Comparison of ENCODE assay signal across 1 cellular context in the genomic region with DNA sequence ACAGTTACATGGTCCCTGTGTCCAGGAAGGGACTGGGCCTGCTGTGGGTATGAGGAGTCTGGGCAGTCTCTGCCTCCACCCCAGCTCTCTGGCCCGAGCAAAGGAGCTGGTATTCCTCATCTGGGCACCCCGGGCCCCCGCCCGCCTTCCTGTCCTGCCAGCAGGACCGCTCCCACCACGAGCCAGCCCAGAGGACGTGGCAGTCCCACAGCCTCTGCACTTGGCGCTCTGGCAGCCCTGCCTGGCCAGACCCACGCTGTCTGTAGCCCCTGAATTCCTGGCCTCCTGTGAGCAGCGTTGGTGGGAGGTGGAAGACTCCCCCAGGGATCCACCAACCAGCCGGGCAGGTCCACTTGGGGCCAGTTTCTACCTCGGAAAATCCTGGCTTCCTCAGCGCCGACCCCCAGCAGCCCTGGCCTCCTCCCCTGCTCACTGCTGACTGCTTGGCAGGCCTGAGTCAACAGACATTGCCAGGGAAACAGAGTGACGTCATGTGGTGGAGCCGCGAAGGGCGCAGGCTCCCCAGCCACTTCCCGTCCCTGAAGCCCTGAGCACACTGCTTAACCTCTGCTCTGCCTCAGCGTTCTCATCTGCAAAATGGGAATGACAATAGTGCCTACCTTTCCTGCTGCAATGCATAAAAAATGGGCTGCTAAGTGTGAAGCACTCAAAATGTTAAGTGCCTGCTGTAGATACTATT.
A peak's percentile ranks its signal among the peaks of the same experiment; 100 is the strongest.
TF ChIP-seq lines count a peak whose summit lies in the region.

No MANE protein-coding gene starts in this region.

TF ChIP-seq in HepG2, 621 proteins besides CTCF, POLR2A, EP300 and RAD21 (continued from another document and continues in another):
- TF ChIP-seq, protein P1, sequence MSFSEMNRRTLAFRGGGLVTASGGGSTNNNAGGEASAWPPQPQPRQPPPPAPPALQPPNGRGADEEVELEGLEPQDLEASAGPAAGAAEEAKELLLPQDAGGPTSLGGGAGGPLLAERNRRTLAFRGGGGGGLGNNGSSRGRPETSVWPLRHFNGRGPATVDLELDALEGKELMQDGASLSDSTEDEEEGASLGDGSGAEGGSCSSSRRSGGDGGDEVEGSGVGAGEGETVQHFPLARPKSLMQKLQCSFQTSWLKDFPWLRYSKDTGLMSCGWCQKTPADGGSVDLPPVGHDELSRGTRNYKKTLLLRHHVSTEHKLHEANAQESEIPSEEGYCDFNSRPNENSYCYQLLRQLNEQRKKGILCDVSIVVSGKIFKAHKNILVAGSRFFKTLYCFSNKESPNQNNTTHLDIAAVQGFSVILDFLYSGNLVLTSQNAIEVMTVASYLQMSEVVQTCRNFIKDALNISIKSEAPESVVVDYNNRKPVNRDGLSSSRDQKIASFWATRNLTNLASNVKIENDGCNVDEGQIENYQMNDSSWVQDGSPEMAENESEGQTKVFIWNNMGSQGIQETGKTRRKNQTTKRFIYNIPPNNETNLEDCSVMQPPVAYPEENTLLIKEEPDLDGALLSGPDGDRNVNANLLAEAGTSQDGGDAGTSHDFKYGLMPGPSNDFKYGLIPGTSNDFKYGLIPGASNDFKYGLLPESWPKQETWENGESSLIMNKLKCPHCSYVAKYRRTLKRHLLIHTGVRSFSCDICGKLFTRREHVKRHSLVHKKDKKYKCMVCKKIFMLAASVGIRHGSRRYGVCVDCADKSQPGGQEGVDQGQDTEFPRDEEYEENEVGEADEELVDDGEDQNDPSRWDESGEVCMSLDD (CRISPR knock-in tag; IDR thresholded peaks at IDR 0.05; ENCODE audit: borderline replicate concordance) = no peak
- TF ChIP-seq, protein P2, sequence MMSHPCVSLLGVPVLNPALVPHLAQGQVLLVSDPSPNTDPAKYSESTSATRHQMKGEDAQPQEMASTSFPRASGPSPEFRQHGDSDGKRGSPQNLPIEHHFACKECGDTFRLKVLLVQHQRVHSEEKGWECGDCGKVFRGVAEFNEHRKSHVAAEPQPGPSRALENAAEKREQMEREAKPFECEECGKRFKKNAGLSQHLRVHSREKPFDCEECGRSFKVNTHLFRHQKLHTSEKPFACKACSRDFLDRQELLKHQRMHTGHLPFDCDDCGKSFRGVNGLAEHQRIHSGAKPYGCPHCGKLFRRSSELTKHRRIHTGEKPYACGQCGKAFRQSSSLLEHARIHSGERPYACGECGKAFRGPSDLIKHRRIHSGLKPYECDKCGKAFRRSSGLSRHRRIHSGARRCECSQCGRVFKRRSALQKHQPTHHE (CRISPR knock-in tag; IDR thresholded peaks at IDR 0.05; ENCODE audit: borderline replicate concordance) = no peak
- TF ChIP-seq GATAD1 (CRISPR knock-in tag; IDR thresholded peaks at IDR 0.05) (0 out of 2 replicates have a peak, but pooled peaks have one; percentile 12), ZNF101 (CRISPR knock-in tag; IDR thresholded peaks at IDR 0.05; ENCODE audit: borderline replicate concordance, low read depth) (no peak), KLF6 (CRISPR knock-in tag; IDR thresholded peaks at IDR 0.05) (no peak), ZNF747 (CRISPR knock-in tag; IDR thresholded peaks at IDR 0.05; ENCODE audit: borderline replicate concordance) (no peak), IKZF4 (CRISPR knock-in tag; IDR thresholded peaks at IDR 0.05; ENCODE audit: borderline replicate concordance, low read depth, not compliant biosample characterization) (no peak), ZNF839 (CRISPR knock-in tag; IDR thresholded peaks at IDR 0.05; ENCODE audit: borderline replicate concordance) (no peak), SMAD3 (CRISPR knock-in tag; IDR thresholded peaks at IDR 0.05) (no peak), SUZ12 (IDR thresholded peaks at IDR 0.05; ENCODE audit: low read depth, low read length) (no peak), CBFB (CRISPR knock-in tag; IDR thresholded peaks at IDR 0.05) (no peak), ZFX (CRISPR knock-in tag; IDR thresholded peaks at IDR 0.05; ENCODE audit: low read depth) (peak; percentile 86), ZNF629 (CRISPR knock-in tag; conservative IDR thresholded peaks at IDR 0.05) (peak; percentile 100), CREB1 (IDR thresholded peaks at IDR 0.05) (peak; percentile 98), CREB1 (CRISPR knock-in tag; IDR thresholded peaks at IDR 0.05) (peak; percentile 82), SAP130 (CRISPR knock-in tag; IDR thresholded peaks at IDR 0.05; ENCODE audit: low read depth) (peak; percentile 72), MEIS2 (CRISPR knock-in tag; IDR thresholded peaks at IDR 0.05) (no peak), CENPT (CRISPR knock-in tag; IDR thresholded peaks at IDR 0.05; ENCODE audit: low read depth) (no peak), ZNF264 (CRISPR knock-in tag; IDR thresholded peaks at IDR 0.05) (no peak), TBP (CRISPR knock-in tag; IDR thresholded peaks at IDR 0.05) (no peak), MAZ (IDR thresholded peaks at IDR 0.05; ENCODE audit: borderline replicate concordance, low read depth, low read length) (no peak), MAZ (CRISPR knock-in tag; IDR thresholded peaks at IDR 0.05; ENCODE audit: low read depth) (no peak), ZNF547 (CRISPR knock-in tag; IDR thresholded peaks at IDR 0.05) (no peak), ZNF30 (CRISPR knock-in tag; IDR thresholded peaks at IDR 0.05) (no peak), DR1 (CRISPR knock-in tag; IDR thresholded peaks at IDR 0.05) (no peak), MAFF (IDR thresholded peaks at IDR 0.05; ENCODE audit: low read depth, low read length) (no peak), MIXL1 (CRISPR knock-in tag; IDR thresholded peaks at IDR 0.05) (no peak), MED8 (CRISPR knock-in tag; IDR thresholded peaks at IDR 0.05; ENCODE audit: insufficient replicate concordance) (no peak), PPARG (CRISPR knock-in tag; conservative IDR thresholded peaks at IDR 0.05) (no peak), ZFY (CRISPR knock-in tag; IDR thresholded peaks at IDR 0.05) (peak; percentile 46; the same call in 1 of the 2 replicates), ZNF703 (CRISPR knock-in tag; IDR thresholded peaks at IDR 0.05; ENCODE audit: borderline replicate concordance) (no peak), NONO (IDR thresholded peaks at IDR 0.05) (no peak), NONO (CRISPR knock-in tag; conservative IDR thresholded peaks at IDR 0.05) (no peak), ZNF816 (CRISPR knock-in tag; IDR thresholded peaks at IDR 0.05; ENCODE audit: borderline replicate concordance) (no peak), FOXK2 (IDR thresholded peaks at IDR 0.05) (no peak), ARID2 (CRISPR knock-in tag; IDR thresholded peaks at IDR 0.05; ENCODE audit: borderline replicate concordance) (no peak), RBM39 (IDR thresholded peaks at IDR 0.05; ENCODE audit: low read depth, low read length, poor library complexity, severe bottlenecking) (no peak), ZNF788 (CRISPR knock-in tag; IDR thresholded peaks at IDR 0.05; ENCODE audit: borderline replicate concordance) (no peak), NR2F6 (IDR thresholded peaks at IDR 0.05) (no peak), NR2F6 (CRISPR knock-in tag; IDR thresholded peaks at IDR 0.05) (no peak; the same call in 1 of the 2 replicates), ZNF605 (CRISPR knock-in tag; IDR thresholded peaks at IDR 0.05) (no peak), JUN (CRISPR knock-in tag; IDR thresholded peaks at IDR 0.05) (no peak), KMT2A (CRISPR knock-in tag; IDR thresholded peaks at IDR 0.05) (no peak), MTA1 (CRISPR knock-in tag; IDR thresholded peaks at IDR 0.05; ENCODE audit: borderline replicate concordance) (no peak), GZF1 (CRISPR knock-in tag; IDR thresholded peaks at IDR 0.05) (no peak), SNRNP70 (IDR thresholded peaks at IDR 0.05; ENCODE audit: low read depth, low read length) (no peak)
- TF ChIP-seq, protein P3, sequence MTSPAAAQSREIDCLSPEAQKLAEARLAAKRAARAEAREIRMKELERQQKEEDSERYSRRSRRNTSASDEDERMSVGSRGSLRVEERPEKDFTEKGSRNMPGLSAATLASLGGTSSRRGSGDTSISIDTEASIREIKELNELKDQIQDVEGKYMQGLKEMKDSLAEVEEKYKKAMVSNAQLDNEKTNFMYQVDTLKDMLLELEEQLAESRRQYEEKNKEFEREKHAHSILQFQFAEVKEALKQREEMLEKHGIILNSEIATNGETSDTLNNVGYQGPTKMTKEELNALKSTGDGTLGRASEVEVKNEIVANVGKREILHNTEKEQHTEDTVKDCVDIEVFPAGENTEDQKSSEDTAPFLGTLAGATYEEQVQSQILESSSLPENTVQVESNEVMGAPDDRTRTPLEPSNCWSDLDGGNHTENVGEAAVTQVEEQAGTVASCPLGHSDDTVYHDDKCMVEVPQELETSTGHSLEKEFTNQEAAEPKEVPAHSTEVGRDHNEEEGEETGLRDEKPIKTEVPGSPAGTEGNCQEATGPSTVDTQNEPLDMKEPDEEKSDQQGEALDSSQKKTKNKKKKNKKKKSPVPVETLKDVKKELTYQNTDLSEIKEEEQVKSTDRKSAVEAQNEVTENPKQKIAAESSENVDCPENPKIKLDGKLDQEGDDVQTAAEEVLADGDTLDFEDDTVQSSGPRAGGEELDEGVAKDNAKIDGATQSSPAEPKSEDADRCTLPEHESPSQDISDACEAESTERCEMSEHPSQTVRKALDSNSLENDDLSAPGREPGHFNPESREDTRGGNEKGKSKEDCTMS (CRISPR knock-in tag; conservative IDR thresholded peaks at IDR 0.05) = no peak
- TF ChIP-seq, protein P4, sequence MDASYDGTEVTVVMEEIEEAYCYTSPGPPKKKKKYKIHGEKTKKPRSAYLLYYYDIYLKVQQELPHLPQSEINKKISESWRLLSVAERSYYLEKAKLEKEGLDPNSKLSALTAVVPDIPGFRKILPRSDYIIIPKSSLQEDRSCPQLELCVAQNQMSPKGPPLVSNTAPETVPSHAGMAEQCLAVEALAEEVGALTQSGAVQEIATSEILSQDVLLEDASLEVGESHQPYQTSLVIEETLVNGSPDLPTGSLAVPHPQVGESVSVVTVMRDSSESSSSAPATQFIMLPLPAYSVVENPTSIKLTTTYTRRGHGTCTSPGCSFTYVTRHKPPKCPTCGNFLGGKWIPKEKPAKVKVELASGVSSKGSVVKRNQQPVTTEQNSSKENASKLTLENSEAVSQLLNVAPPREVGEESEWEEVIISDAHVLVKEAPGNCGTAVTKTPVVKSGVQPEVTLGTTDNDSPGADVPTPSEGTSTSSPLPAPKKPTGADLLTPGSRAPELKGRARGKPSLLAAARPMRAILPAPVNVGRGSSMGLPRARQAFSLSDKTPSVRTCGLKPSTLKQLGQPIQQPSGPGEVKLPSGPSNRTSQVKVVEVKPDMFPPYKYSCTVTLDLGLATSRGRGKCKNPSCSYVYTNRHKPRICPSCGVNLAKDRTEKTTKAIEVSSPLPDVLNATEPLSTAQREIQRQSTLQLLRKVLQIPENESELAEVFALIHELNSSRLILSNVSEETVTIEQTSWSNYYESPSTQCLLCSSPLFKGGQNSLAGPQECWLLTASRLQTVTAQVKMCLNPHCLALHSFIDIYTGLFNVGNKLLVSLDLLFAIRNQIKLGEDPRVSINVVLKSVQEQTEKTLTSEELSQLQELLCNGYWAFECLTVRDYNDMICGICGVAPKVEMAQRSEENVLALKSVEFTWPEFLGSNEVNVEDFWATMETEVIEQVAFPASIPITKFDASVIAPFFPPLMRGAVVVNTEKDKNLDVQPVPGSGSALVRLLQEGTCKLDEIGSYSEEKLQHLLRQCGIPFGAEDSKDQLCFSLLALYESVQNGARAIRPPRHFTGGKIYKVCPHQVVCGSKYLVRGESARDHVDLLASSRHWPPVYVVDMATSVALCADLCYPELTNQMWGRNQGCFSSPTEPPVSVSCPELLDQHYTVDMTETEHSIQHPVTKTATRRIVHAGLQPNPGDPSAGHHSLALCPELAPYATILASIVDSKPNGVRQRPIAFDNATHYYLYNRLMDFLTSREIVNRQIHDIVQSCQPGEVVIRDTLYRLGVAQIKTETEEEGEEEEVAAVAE (CRISPR knock-in tag; IDR thresholded peaks at IDR 0.05; ENCODE audit: borderline replicate concordance) = peak; percentile 37; the same call in 1 of the 2 replicates
- TF ChIP-seq, protein P5, sequence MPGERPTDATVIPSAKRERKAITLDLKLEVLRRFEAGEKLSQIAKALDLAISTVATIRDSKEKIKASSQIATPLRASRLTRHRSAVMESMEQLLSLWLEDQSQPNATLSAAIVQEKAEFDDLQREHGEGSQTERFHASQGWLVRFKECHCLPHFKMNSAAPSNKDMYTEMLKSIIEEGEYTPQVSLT (CRISPR knock-in tag; IDR thresholded peaks at IDR 0.05; ENCODE audit: borderline replicate concordance, low read depth) = no peak
- TF ChIP-seq, protein P6, sequence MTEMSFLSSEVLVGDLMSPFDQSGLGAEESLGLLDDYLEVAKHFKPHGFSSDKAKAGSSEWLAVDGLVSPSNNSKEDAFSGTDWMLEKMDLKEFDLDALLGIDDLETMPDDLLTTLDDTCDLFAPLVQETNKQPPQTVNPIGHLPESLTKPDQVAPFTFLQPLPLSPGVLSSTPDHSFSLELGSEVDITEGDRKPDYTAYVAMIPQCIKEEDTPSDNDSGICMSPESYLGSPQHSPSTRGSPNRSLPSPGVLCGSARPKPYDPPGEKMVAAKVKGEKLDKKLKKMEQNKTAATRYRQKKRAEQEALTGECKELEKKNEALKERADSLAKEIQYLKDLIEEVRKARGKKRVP (CRISPR knock-in tag; IDR thresholded peaks at IDR 0.05) = no peak
- TF ChIP-seq, protein P7, sequence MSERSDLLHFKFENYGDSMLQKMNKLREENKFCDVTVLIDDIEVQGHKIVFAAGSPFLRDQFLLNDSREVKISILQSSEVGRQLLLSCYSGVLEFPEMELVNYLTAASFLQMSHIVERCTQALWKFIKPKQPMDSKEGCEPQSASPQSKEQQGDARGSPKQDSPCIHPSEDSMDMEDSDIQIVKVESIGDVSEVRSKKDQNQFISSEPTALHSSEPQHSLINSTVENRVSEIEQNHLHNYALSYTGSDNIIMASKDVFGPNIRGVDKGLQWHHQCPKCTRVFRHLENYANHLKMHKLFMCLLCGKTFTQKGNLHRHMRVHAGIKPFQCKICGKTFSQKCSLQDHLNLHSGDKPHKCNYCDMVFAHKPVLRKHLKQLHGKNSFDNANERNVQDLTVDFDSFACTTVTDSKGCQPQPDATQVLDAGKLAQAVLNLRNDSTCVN (CRISPR knock-in tag; IDR thresholded peaks at IDR 0.05; ENCODE audit: borderline replicate concordance) = no peak
- TF ChIP-seq, protein P8, sequence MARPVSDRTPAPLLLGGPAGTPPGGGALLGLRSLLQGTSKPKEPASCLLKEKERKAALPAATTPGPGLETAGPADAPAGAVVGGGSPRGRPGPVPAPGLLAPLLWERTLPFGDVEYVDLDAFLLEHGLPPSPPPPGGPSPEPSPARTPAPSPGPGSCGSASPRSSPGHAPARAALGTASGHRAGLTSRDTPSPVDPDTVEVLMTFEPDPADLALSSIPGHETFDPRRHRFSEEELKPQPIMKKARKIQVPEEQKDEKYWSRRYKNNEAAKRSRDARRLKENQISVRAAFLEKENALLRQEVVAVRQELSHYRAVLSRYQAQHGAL (CRISPR knock-in tag; IDR thresholded peaks at IDR 0.05; ENCODE audit: not compliant biosample characterization) = no peak
- TF ChIP-seq, protein P9, sequence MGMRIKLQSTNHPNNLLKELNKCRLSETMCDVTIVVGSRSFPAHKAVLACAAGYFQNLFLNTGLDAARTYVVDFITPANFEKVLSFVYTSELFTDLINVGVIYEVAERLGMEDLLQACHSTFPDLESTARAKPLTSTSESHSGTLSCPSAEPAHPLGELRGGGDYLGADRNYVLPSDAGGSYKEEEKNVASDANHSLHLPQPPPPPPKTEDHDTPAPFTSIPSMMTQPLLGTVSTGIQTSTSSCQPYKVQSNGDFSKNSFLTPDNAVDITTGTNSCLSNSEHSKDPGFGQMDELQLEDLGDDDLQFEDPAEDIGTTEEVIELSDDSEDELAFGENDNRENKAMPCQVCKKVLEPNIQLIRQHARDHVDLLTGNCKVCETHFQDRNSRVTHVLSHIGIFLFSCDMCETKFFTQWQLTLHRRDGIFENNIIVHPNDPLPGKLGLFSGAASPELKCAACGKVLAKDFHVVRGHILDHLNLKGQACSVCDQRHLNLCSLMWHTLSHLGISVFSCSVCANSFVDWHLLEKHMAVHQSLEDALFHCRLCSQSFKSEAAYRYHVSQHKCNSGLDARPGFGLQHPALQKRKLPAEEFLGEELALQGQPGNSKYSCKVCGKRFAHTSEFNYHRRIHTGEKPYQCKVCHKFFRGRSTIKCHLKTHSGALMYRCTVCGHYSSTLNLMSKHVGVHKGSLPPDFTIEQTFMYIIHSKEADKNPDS (CRISPR knock-in tag; IDR thresholded peaks at IDR 0.05) = no peak
